In the genomic region with DNA sequence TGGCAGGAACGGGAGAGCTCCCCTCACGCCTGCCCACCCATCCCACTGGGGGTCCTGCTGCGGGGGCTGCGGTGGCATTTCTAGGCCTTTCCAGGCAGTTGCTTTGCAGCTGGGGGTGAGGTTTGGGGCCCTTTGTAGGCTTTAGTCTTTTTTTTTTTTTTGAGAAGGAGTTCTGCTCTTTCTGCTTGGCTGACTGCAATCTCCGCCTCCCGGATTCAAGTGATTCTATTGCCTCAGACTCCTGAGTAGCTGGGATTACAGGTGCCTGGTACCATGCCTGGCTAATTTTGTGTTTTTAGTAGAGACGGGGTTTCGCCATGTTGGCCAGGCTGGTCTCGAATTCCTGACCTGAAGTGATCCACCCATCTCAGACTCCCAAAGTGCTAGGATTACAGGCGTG, we compare ENCODE assay signal across 18 cellular contexts. TPM values are rescaled to one million over a fixed set of nuclear protein-coding genes. Genes with fewer than 3 reads are reported as not detected.
DNase-seq lines count a peak whose midpoint lies in the region; ATAC-seq and TF ChIP-seq lines count a peak whose summit lies in the region.
"Had no signal": no experiment of that assay in that cellular context is flagged by ENCODE, and none has a peak within 500 bp of the region (broad histone marks: within the 10 kb centered on the region; RNA-seq: fewer than 3 reads in every experiment).

No MANE protein-coding gene starts in this region.

- H3K23ac ChIP-seq in mesenchymal stem cell (ENCODE audit: low read length in 2 of 2): no peak overlapping the region

- H2BK15ac ChIP-seq in mesenchymal stem cell (ENCODE audit: low read depth, poor library complexity, severe bottlenecking): no peak overlapping the region

- no peak overlapping the region for H2AFZ ChIP-seq in mesenchymal stem cell (ENCODE audit: low read depth, low read length)
- H2AFZ ChIP-seq: GM23248 had no signal

- H3K9me3 Mint-ChIP-seq in nephron progenitor cell: no peaks in the 10 kb centered on the region
- H3K9me3 Mint-ChIP-seq: T-helper 1 cell treated with Interleukin-12 subunit alpha and Interleukin-12 subunit beta and Interleukin-4 antibody, amounts not matched to agents 30 μg/mL and 1 μg/mL, for 36 hours had no signal

- no peaks in the 10 kb centered on the region for H3K27me3 ChIP-seq in mesenchymal stem cell (ENCODE audit: control insufficient read depth in 1 of 2, insufficient read depth in 1 of 2, low read length in 2 of 2)

- H2BK5ac ChIP-seq in mesenchymal stem cell (ENCODE audit: low read depth, low read length, poor library complexity, severe bottlenecking): no peak overlapping the region

- CTCF ChIA-PET in RWPE1 (lab: Yijun Ruan, JAX): interaction anchor here (0.6 to 0.9 kb wide), 3 partner anchors 15 to 363 kb away, joined by 3 to 8 read pairs (median 6); no protein-coding TSS in a partner anchor

- no peak overlapping the region for H3K9ac ChIP-seq in mesenchymal stem cell (ENCODE audit: low read length)
- H3K9ac ChIP-seq: GM23248 had no signal

- no peak overlapping the region for H3K18ac ChIP-seq in mesenchymal stem cell (ENCODE audit: low read depth in 1 of 2, low read length in 2 of 2)

- no peak overlapping the region for H2BK120ac ChIP-seq in mesenchymal stem cell (ENCODE audit: low read depth, low read length)

- H3K36me3 Mint-ChIP-seq in nephron progenitor cell (ENCODE audit: low read depth): peaks cover 7% of the 10 kb centered on the region

- H3K4me2 ChIP-seq in mesenchymal stem cell (ENCODE audit: low read length, poor library complexity, severe bottlenecking): no peak overlapping the region

- H3K4me1 ChIP-seq in mesenchymal stem cell (ENCODE audit: control insufficient read depth, insufficient read depth, low read depth, low read length): peaks cover 36% of the 10 kb centered on the region

- TF ChIP-seq CTCF in RWPE1 (conservative IDR thresholded peaks at IDR 0.05; ENCODE audit: low read depth) (no peak), nephron progenitor cell (IDR thresholded peaks at IDR 0.05) (no peak), GM13977 (IDR thresholded peaks at IDR 0.05; ENCODE audit: extremely low read depth, insufficient read depth, missing control alignments) (no peak)

- 96% methylated on average over 10 of the region's 10 CpGs for WGBS in mesenchymal stem cell

- no peak overlapping the region for H4K8ac ChIP-seq in mesenchymal stem cell (ENCODE audit: low read length)

- no peak overlapping the region for H4K91ac ChIP-seq in mesenchymal stem cell (ENCODE audit: low read length)

- peak overlapping the region; percentile 67 for H3K27ac Mint-ChIP-seq in nephron progenitor cell
- H3K27ac Mint-ChIP-seq: T-helper 1 cell treated with Interleukin-12 subunit alpha and Interleukin-12 subunit beta and Interleukin-4 antibody, amounts not matched to agents 30 μg/mL and 1 μg/mL, for 36 hours had no signal

- H3K14ac ChIP-seq in mesenchymal stem cell (ENCODE audit: low read length in 2 of 2): no peak overlapping the region

- no peak overlapping the region for H3K4me3 ChIP-seq in mesenchymal stem cell (ENCODE audit: insufficient read depth in 1 of 2, low read depth in 1 of 2, low read length in 2 of 2)
- H3K4me3 ChIP-seq: GM23248 had no signal

- H3K4ac ChIP-seq in mesenchymal stem cell (ENCODE audit: low read depth in 1 of 2, low read length in 2 of 2): no peak overlapping the region

- DNase-seq in NCI-H2107 treated with DMSO at 0.1 percent for 48 hours (lab: John Stamatoyannopoulos, UW; ENCODE audit: unreplicated experiment): peak; percentile 67
- no peak for DNase-seq in NCI-H2107 (lab: John Stamatoyannopoulos, UW)
- no peak for DNase-seq in RWPE1 (ENCODE audit: low spot score)
- DNase-seq in nephron progenitor cell: no peak
- no peak for DNase-seq in mesenchymal stem cell
- DNase-seq in Kasumi-1 (lab: John Stamatoyannopoulos, UW): no peak
- no peak for DNase-seq in GM13977 (ENCODE audit: low spot score)
- DNase-seq: GM23248; KG1; NCI-H1436; NCI-H2081; NCI-H69; NK-92 treated with Interleukin-12 subunit alpha and Interleukin-12 subunit beta, amount 100 ng/mL, for 24 hours; OCI-M1; SIG-M5 had no signal

- H3K79me1 ChIP-seq in mesenchymal stem cell (replicated peaks; ENCODE audit: low read length, poor library complexity, severe bottlenecking): peaks cover 21% of the 10 kb centered on the region

- no peak overlapping the region for H2AK5ac ChIP-seq in mesenchymal stem cell (ENCODE audit: low read length, severe bottlenecking)

- H3K4me3 Mint-ChIP-seq in nephron progenitor cell: no peak overlapping the region
- H3K4me3 Mint-ChIP-seq: T-helper 1 cell treated with Interleukin-12 subunit alpha and Interleukin-12 subunit beta and Interleukin-4 antibody, amounts not matched to agents 30 μg/mL and 1 μg/mL, for 36 hours had no signal

- peaks cover 17% of the 10 kb centered on the region for H3K4me1 Mint-ChIP-seq in nephron progenitor cell

- ATAC-seq in HG02759 (IDR thresholded peaks at IDR 0.05; ENCODE audit: unreplicated experiment): no peak

- no peak overlapping the region for H2BK12ac ChIP-seq in mesenchymal stem cell (ENCODE audit: low read length in 2 of 2)

- H3K27ac ChIP-seq in RWPE1: 0 out of 2 replicates have a peak overlapping the region, but pooled peaks have one; percentile 2
- no peak overlapping the region for H3K27ac ChIP-seq in mesenchymal stem cell (ENCODE audit: low read length, poor library complexity, severe bottlenecking)
- H3K27ac ChIP-seq: 22Rv1, GM23248 had no signal

- in situ Hi-C loops in GM13977 (cut with MboI; ENCODE audit: low pct_unique_long_range_greater_than_20kb, low sequenced_read_pairs, unreplicated experiment): no loop called here

- H3K9me3 ChIP-seq in mesenchymal stem cell (ENCODE audit: control insufficient read depth, low read length): no peaks in the 10 kb centered on the region

- peaks cover 66 to 84% of the 10 kb centered on the region in 2 experiments for H3K36me3 ChIP-seq in mesenchymal stem cell (ENCODE audit: control insufficient read depth in 1 of 2, insufficient read depth in 2 of 2, low read depth in 1 of 2, low read length in 2 of 2)

- peaks cover 3% of the 10 kb centered on the region for H3K27me3 Mint-ChIP-seq in nephron progenitor cell (ENCODE audit: low read depth, poor library complexity)

- POLR2A ChIA-PET in RWPE1 (lab: Yijun Ruan, JAX; ENCODE audit: low non-redundant PET): no interaction called here

RNA-seq across cellular contexts. Expression of a gene that starts 11.1 kb away (rescaled TPM):
- 55.7 TPM for polyA plus RNA-seq in mesenchymal stem cell (2013, experiment 1 of 2)
- polyA plus RNA-seq in mesenchymal stem cell (2013, experiment 2 of 2): 59.1 TPM

RNA-seq across cellular contexts. Expression of a gene that starts 11.3 kb away (rescaled TPM):
- 16.3 TPM for polyA plus RNA-seq in mesenchymal stem cell (2013, experiment 1 of 2)
- polyA plus RNA-seq in mesenchymal stem cell (2013, experiment 2 of 2): 16.9 TPM

RNA-seq across cellular contexts. Expression of a gene that starts 32.2 kb away (rescaled TPM):
- polyA plus RNA-seq in mesenchymal stem cell (2013, experiment 1 of 2): 64.6 TPM
- 62.5 TPM for polyA plus RNA-seq in mesenchymal stem cell (2013, experiment 2 of 2)

RNA-seq across cellular contexts. Expression of a gene that starts 39.3 kb away (rescaled TPM):
- 0.59 TPM for polyA plus RNA-seq in mesenchymal stem cell (2013, experiment 1 of 2)
- 0.71 TPM for polyA plus RNA-seq in mesenchymal stem cell (2013, experiment 2 of 2)

RNA-seq across cellular contexts. Expression of a gene that starts 49.3 kb away (rescaled TPM):
- 23.8 TPM for polyA plus RNA-seq in mesenchymal stem cell (2013, experiment 1 of 2)
- polyA plus RNA-seq in mesenchymal stem cell (2013, experiment 2 of 2): 21.1 TPM
